Comparison of ENCODE assay signal across 26 cellular contexts in genomic region chr1:26361605-26362122, GRCh38. TPM values are rescaled to one million over a fixed set of nuclear protein-coding genes. Genes with fewer than 3 reads are reported as not detected.
A peak's percentile ranks its signal among the peaks of the same experiment; 100 is the strongest.
DNase-seq lines count a peak whose midpoint lies in the region; ATAC-seq and TF ChIP-seq lines count a peak whose summit lies in the region.
"Had no signal": no experiment of that assay in that cellular context is flagged by ENCODE, and none has a peak within 500 bp of the region (broad histone marks: within the 10 kb centered on the region; RNA-seq: fewer than 3 reads in every experiment).

No MANE protein-coding gene starts in this region.

- no peaks in the 10 kb centered on the region for H3K9me3 Mint-ChIP-seq in CD4-positive, alpha-beta T cell
- no peaks in the 10 kb centered on the region for H3K9me3 Mint-ChIP-seq in activated T-helper 1 cell treated with anti-CD3 and anti-CD28 coated beads, Interleukin-12 subunit alpha, Interleukin-12 subunit beta, Interleukin-2, Interleukin-4 antibody, amounts not matched to agents 30 ng/mL and 10 ng/mL and 1 ng/mL, durations not matched to agents 14 hours and 24 hours and 36 hours
- H3K9me3 Mint-ChIP-seq in neural progenitor cell: no peaks in the 10 kb centered on the region
- H3K9me3 Mint-ChIP-seq: activated T-cell treated with anti-CD3 and anti-CD28 coated beads, Interleukin-2, amount 50 U/mL, for 24 hours; central memory CD8-positive, alpha-beta T cell; nephron had no signal

- H4K20me1 ChIP-seq in HCT116 (ENCODE audit: insufficient read depth) (no peaks in the 10 kb centered on the region), neural progenitor cell (ENCODE audit: low read depth) (no peaks in the 10 kb centered on the region)

- no peak overlapping the region for H3K4me2 ChIP-seq in HCT116 (ENCODE audit: low read length)
- no peak overlapping the region for H3K4me2 ChIP-seq in neural progenitor cell

- no peaks in the 10 kb centered on the region for H3K36me3 Mint-ChIP-seq in CD4-positive, alpha-beta T cell (ENCODE audit: low read depth)
- peaks cover 1% of the 10 kb centered on the region for H3K36me3 Mint-ChIP-seq in activated T-helper 1 cell treated with anti-CD3 and anti-CD28 coated beads, Interleukin-12 subunit alpha, Interleukin-12 subunit beta, Interleukin-2, Interleukin-4 antibody, amounts not matched to agents 30 ng/mL and 10 ng/mL and 1 ng/mL, durations not matched to agents 14 hours and 24 hours and 36 hours (ENCODE audit: low read depth)
- no peaks in the 10 kb centered on the region for H3K36me3 Mint-ChIP-seq in neural progenitor cell

- no peaks in the 10 kb centered on the region for H3K79me2 ChIP-seq in HCT116 (ENCODE audit: insufficient read depth, low read length)
- H3K79me2 ChIP-seq in neural progenitor cell (ENCODE audit: low read depth): no peaks in the 10 kb centered on the region

- 86 to 90% methylated on average over 8 to 12 of the region's 12 CpGs for WGBS in thyroid gland, 2 donors

- H3K4me3 Mint-ChIP-seq in CD4-positive, alpha-beta T cell: no peak overlapping the region
- H3K4me3 Mint-ChIP-seq in activated T-helper 1 cell treated with anti-CD3 and anti-CD28 coated beads, Interleukin-12 subunit alpha, Interleukin-12 subunit beta, Interleukin-2, Interleukin-4 antibody, amounts not matched to agents 30 ng/mL and 10 ng/mL and 1 ng/mL, durations not matched to agents 14 hours and 24 hours and 36 hours: peak overlapping the region; percentile 78
- H3K4me3 Mint-ChIP-seq in neural progenitor cell: peak overlapping the region; percentile 15

- TF ChIP-seq CTCF in CD4-positive, alpha-beta T cell (IDR thresholded peaks at IDR 0.05): no peak
- TF ChIP-seq CTCF in HCT116 (IDR thresholded peaks at IDR 0.05 in 2 of 3, conservative IDR thresholded peaks at IDR 0.05 in 1 of 3; ENCODE audit: borderline replicate concordance in 1 of 3, insufficient read depth in 1 of 3, low read depth in 2 of 3, low read length in 2 of 3): peak in 1 of 3 experiments; percentile 26; a peak in 1 of 6 replicates
- TF ChIP-seq CTCF in neural progenitor cell (IDR thresholded peaks at IDR 0.05): no peak
- TF ChIP-seq CTCF in thyroid gland (IDR thresholded peaks at IDR 0.05): no peak

- TF ChIP-seq RAD21 in HCT116 (IDR thresholded peaks at IDR 0.05; ENCODE audit: low read depth): no peak

- TF ChIP-seq POLR2A in HCT116 (IDR thresholded peaks at IDR 0.05; ENCODE audit: borderline replicate concordance, extremely low read depth, insufficient read depth, insufficient read length): no peak
- TF ChIP-seq POLR2A in thyroid gland (IDR thresholded peaks at IDR 0.05): no peak

- POLR2A ChIA-PET in CD4-positive, alpha-beta T cell (lab: Charles Lee): interaction anchor here (1.2 to 5.3 kb wide), 4 partner anchors 12 to 56 kb away, joined by 3 to 34 read pairs (median 4); partner anchors contain the start of gene ZNF683
- POLR2A ChIA-PET in HCT116 (lab: Charles Lee): no interaction called here

- no peaks in the 10 kb centered on the region for H3K36me3 ChIP-seq in HCT116 (ENCODE audit: control insufficient read depth in 1 of 2, insufficient read depth in 2 of 2, low read length in 2 of 2)
- H3K36me3 ChIP-seq in neural progenitor cell: no peaks in the 10 kb centered on the region
- H3K36me3 ChIP-seq in thyroid gland: no peaks in the 10 kb centered on the region
- H3K36me3 ChIP-seq: ascending aorta had no signal

- DNase-seq in CD4-positive, alpha-beta T cell: no peak
- DNase-seq in HCT116 (ENCODE audit: low read depth, low spot score) (no peak), neural progenitor cell (ENCODE audit: low spot score) (no peak), thyroid gland (no peak), COLO829 (ENCODE audit: low spot score) (no peak)
- no peak for DNase-seq in activated T-helper 1 cell treated with anti-CD3 and anti-CD28 coated beads, Interleukin-12 subunit alpha, Interleukin-12 subunit beta, Interleukin-2, Interleukin-4 antibody, amounts not matched to agents 30 ng/mL and 10 ng/mL and 1 ng/mL, durations not matched to agents 14 hours and 24 hours and 36 hours (ENCODE audit: low spot score)
- DNase-seq: activated CD4-positive, CD25-positive, alpha-beta regulatory T cell treated with anti-CD3 and anti-CD28 coated beads, Interleukin-2, amount 50 U/mL, for 72 hours; activated CD8-positive, alpha-beta memory T cell treated with anti-CD3 and anti-CD28 coated beads for 24 hours; activated naive CD4-positive, alpha-beta T cell treated with Interleukin-2 at 50 U/mL for 16 hours; activated T-cell treated with anti-CD3 and anti-CD28 coated beads, Interleukin-2, amount 50 U/mL, for 24 hours; Calu3; foreskin keratinocyte; KG1; NCI-H1694 treated with DMSO at 0.1 percent for 48 hours; NCI-H69; stimulated activated CD8-positive, alpha-beta memory T cell treated with anti-CD3 and anti-CD28 coated beads, Interleukin-4, amount 100 ng/mL, for 48 hours had no signal

- H3K4me1 Mint-ChIP-seq in CD4-positive, alpha-beta T cell (ENCODE audit: low read depth): peaks cover 57% of the 10 kb centered on the region
- H3K4me1 Mint-ChIP-seq in activated T-helper 1 cell treated with anti-CD3 and anti-CD28 coated beads, Interleukin-12 subunit alpha, Interleukin-12 subunit beta, Interleukin-2, Interleukin-4 antibody, amounts not matched to agents 30 ng/mL and 10 ng/mL and 1 ng/mL, durations not matched to agents 14 hours and 24 hours and 36 hours (ENCODE audit: low read depth): peaks cover 57% of the 10 kb centered on the region
- H3K4me1 Mint-ChIP-seq in neural progenitor cell: peaks cover 44% of the 10 kb centered on the region
- H3K4me1 Mint-ChIP-seq: nephron had no signal

- RAD21 ChIA-PET in HCT116 (lab: Charles Lee; ENCODE audit: low non-redundant PET in 1 of 2, low total read pairs in 2 of 2, uncharacterized antibody in 2 of 2, unreplicated experiment in 2 of 2): no interaction called here

- H2AFZ ChIP-seq in HCT116 (ENCODE audit: low read depth, low read length, poor library complexity, severe bottlenecking): no peak overlapping the region
- no peak overlapping the region for H2AFZ ChIP-seq in neural progenitor cell (replicated peaks)

- BruUV-seq in HCT116 (replicated peaks; lab: Mats Ljungman, UMichigan): no TSS peak

- H3K4me1 ChIP-seq in HCT116 (ENCODE audit: control insufficient read depth in 1 of 2, insufficient read depth in 2 of 2, low read length in 2 of 2) (peaks cover 18 to 42% of the 10 kb centered on the region in 2 experiments; a peak in 3 of 4 replicates), neural progenitor cell (peaks cover 8% of the 10 kb centered on the region), thyroid gland (peaks cover 4 to 16% of the 10 kb centered on the region in 2 donors)
- H3K4me1 ChIP-seq: ascending aorta had no signal

- CTCF ChIA-PET in CD4-positive, alpha-beta T cell (lab: Charles Lee): interaction anchor here (0.6 to 1.8 kb wide), 6 partner anchors 30 to 1970 kb away, joined by 3 to 4 read pairs (median 4); partner anchors contain the start of gene CEP85
- CTCF ChIA-PET in HCT116 (lab: Charles Lee): interaction anchor here (1.0 to 1.1 kb wide), 2 partner anchors 11 to 16 kb away, joined by 3 read pairs; no protein-coding TSS in a partner anchor

- ATAC-seq in CD4-positive, alpha-beta T cell (ENCODE audit: poor library complexity): no peak
- ATAC-seq in HCT116 (no peak), GM18502 (IDR thresholded peaks at IDR 0.05; ENCODE audit: poor library complexity, unreplicated experiment) (no peak)
- ATAC-seq: foreskin keratinocyte, left lobe of liver had no signal

- H3K27me3 Mint-ChIP-seq in CD4-positive, alpha-beta T cell: peaks cover 30% of the 10 kb centered on the region
- peaks cover 37% of the 10 kb centered on the region for H3K27me3 Mint-ChIP-seq in activated T-helper 1 cell treated with anti-CD3 and anti-CD28 coated beads, Interleukin-12 subunit alpha, Interleukin-12 subunit beta, Interleukin-2, Interleukin-4 antibody, amounts not matched to agents 30 ng/mL and 10 ng/mL and 1 ng/mL, durations not matched to agents 14 hours and 24 hours and 36 hours (ENCODE audit: insufficient read depth)
- H3K27me3 Mint-ChIP-seq in neural progenitor cell (ENCODE audit: insufficient read depth, low read depth): peaks cover 25% of the 10 kb centered on the region

- H3K27me3 ChIP-seq in CD4-positive, alpha-beta T cell (ENCODE audit: control insufficient read depth, insufficient read depth, low read length): no peaks in the 10 kb centered on the region
- H3K27me3 ChIP-seq in HCT116 (ENCODE audit: insufficient read depth, low read length): no peaks in the 10 kb centered on the region
- peaks cover 81% of the 10 kb centered on the region for H3K27me3 ChIP-seq in neural progenitor cell
- peaks cover 4% of the 10 kb centered on the region for H3K27me3 ChIP-seq in thyroid gland

- H3K27ac ChIP-seq in CD4-positive, alpha-beta T cell (ENCODE audit: low read depth, low read length): no peak overlapping the region
- H3K27ac ChIP-seq in HCT116 (ENCODE audit: low read depth, low read length): no peak overlapping the region
- no peak overlapping the region for H3K27ac ChIP-seq in neural progenitor cell
- H3K27ac ChIP-seq in thyroid gland: no peak overlapping the region
- H3K27ac ChIP-seq: ascending aorta, epithelial cell of prostate, foreskin keratinocyte, RWPE1 had no signal

- H3K4me3 ChIP-seq in HCT116 (replicated peaks in 1 of 2; ENCODE audit: low read depth in 1 of 2, low read length in 2 of 2) (no peak overlapping the region), neural progenitor cell (no peak overlapping the region), thyroid gland (replicated peaks in 1 of 3) (no peak overlapping the region)
- H3K4me3 ChIP-seq: ascending aorta had no signal

- H3K9ac ChIP-seq in HCT116 (ENCODE audit: low read length) (no peak overlapping the region), neural progenitor cell (no peak overlapping the region)

- H3F3A ChIP-seq in neural progenitor cell (ENCODE audit: low read depth): peaks cover 13% of the 10 kb centered on the region

- intact Hi-C loops in CD4-positive, alpha-beta T cell (cut with DNase I, micrococcal nuclease): loop anchor here in 1 of 2 experiments (2.0 to 10.0 kb wide), 3 partner anchors 29 to 197 kb away; partner anchors contain the start of genes C1orf232 and ZNF593
- intact Hi-C loops in HCT116 (cut with micrococcal nuclease): no loop called here
- intact Hi-C loops in activated T-helper 1 cell treated with anti-CD3 and anti-CD28 coated beads, Interleukin-12 subunit alpha, Interleukin-12 subunit beta, Interleukin-2, Interleukin-4 antibody, amounts not matched to agents 30 ng/mL and 10 ng/mL and 1 ng/mL, durations not matched to agents 14 hours and 24 hours and 36 hours (cut with micrococcal nuclease): loop anchor here (2.0 kb wide), 3 partner anchors 55 to 85 kb away; no protein-coding TSS in a partner anchor
- intact Hi-C loops in thyroid gland (cut with DNase I): no loop called here

- no peaks in the 10 kb centered on the region for H3K9me3 ChIP-seq in CD4-positive, alpha-beta T cell (ENCODE audit: control insufficient read depth, low read length)
- H3K9me3 ChIP-seq in HCT116 (ENCODE audit: control insufficient read depth in 1 of 2, insufficient read depth in 1 of 2, low read depth in 1 of 2, low read length in 2 of 2) (no peaks in the 10 kb centered on the region), neural progenitor cell (ENCODE audit: low read depth) (no peaks in the 10 kb centered on the region), thyroid gland (no peaks in the 10 kb centered on the region)
- H3K9me3 ChIP-seq: ascending aorta had no signal

- H3K9me2 ChIP-seq in HCT116 (ENCODE audit: insufficient read depth): no peaks in the 10 kb centered on the region

- peak overlapping the region; percentile 20 for H3K27ac Mint-ChIP-seq in CD4-positive, alpha-beta T cell
- H3K27ac Mint-ChIP-seq in activated T-helper 1 cell treated with anti-CD3 and anti-CD28 coated beads, Interleukin-12 subunit alpha, Interleukin-12 subunit beta, Interleukin-2, Interleukin-4 antibody, amounts not matched to agents 30 ng/mL and 10 ng/mL and 1 ng/mL, durations not matched to agents 14 hours and 24 hours and 36 hours: no peak overlapping the region
- H3K27ac Mint-ChIP-seq in neural progenitor cell: no peak overlapping the region
- H3K27ac Mint-ChIP-seq: nephron had no signal

RNA-seq across cellular contexts. Expression of gene CRYBG2, which starts 7.7 kb away (rescaled TPM):
- total RNA-seq in CD4-positive, alpha-beta T cell: 1 to 10 TPM; 1.3 to 1.4 TPM
- total RNA-seq in HCT116 (2021; ENCODE audit: unreplicated experiment) (10.5 TPM), neural progenitor cell (ENCODE audit: low replicate concordance) (3.0 and 6.5 TPM in 2 replicates), thyroid gland (not detected)
- 11.8 and 13.8 TPM in 2 replicates for polyA plus RNA-seq in HCT116 (2012)
- total RNA-seq in activated T-helper 1 cell treated with anti-CD3 and anti-CD28 coated beads, Interleukin-12 subunit alpha, Interleukin-12 subunit beta, Interleukin-2, Interleukin-4 antibody, amounts not matched to agents 30 ng/mL and 10 ng/mL and 1 ng/mL, durations not matched to agents 14 hours and 24 hours and 36 hours: 0.83 and 1.9 TPM in 2 replicates
- total RNA-seq: ascending aorta, H4, subcutaneous adipose tissue had no signal

RNA-seq across cellular contexts. Expression of gene ZNF683, which starts 10.9 kb away (rescaled TPM):
- total RNA-seq in CD4-positive, alpha-beta T cell: under 1 TPM in 1 of 2 experiments, not detected in 1; 0.41 TPM
- not detected for total RNA-seq in HCT116 (2021; ENCODE audit: unreplicated experiment)
- polyA plus RNA-seq in HCT116 (2012): not detected in 2 replicates
- not detected in 2 replicates for total RNA-seq in activated T-helper 1 cell treated with anti-CD3 and anti-CD28 coated beads, Interleukin-12 subunit alpha, Interleukin-12 subunit beta, Interleukin-2, Interleukin-4 antibody, amounts not matched to agents 30 ng/mL and 10 ng/mL and 1 ng/mL, durations not matched to agents 14 hours and 24 hours and 36 hours
- total RNA-seq in neural progenitor cell (ENCODE audit: low replicate concordance): not detected in 2 replicates
- under 1 TPM in 1 of 4 donors, not detected in 3; 0.59 TPM for total RNA-seq in thyroid gland
- total RNA-seq: ascending aorta, Calu3, Daoy, foreskin keratinocyte, H4, left lobe of liver, subcutaneous adipose tissue had no signal
- polyA plus RNA-seq: foreskin keratinocyte had no signal

RNA-seq across cellular contexts. Expression of gene CD52, which starts 43.9 kb away (rescaled TPM):
- total RNA-seq in CD4-positive, alpha-beta T cell: 100 to 1,000 TPM; 582 to 608 TPM
- total RNA-seq in HCT116 (2021; ENCODE audit: unreplicated experiment) (2.0 TPM), neural progenitor cell (ENCODE audit: low replicate concordance) (2.5 and 7.3 TPM in 2 replicates), thyroid gland (10 to 100 TPM in 1 of 4 donors, 1 to 10 TPM in 1, not detected in 2; 3.0 to 12.3 TPM)
- polyA plus RNA-seq in HCT116 (2012): 0.62 and 0.95 TPM in 2 replicates
- 394 and 411 TPM in 2 replicates for total RNA-seq in activated T-helper 1 cell treated with anti-CD3 and anti-CD28 coated beads, Interleukin-12 subunit alpha, Interleukin-12 subunit beta, Interleukin-2, Interleukin-4 antibody, amounts not matched to agents 30 ng/mL and 10 ng/mL and 1 ng/mL, durations not matched to agents 14 hours and 24 hours and 36 hours
- total RNA-seq: ascending aorta, Calu3, Daoy had no signal

RNA-seq across cellular contexts. Expression of gene LIN28A, which starts 49.0 kb away (rescaled TPM):
- not detected for total RNA-seq in CD4-positive, alpha-beta T cell
- 1.4 TPM for total RNA-seq in HCT116 (2021; ENCODE audit: unreplicated experiment)
- 0.21 and 0.33 TPM in 2 replicates for polyA plus RNA-seq in HCT116 (2012)
- total RNA-seq in activated T-helper 1 cell treated with anti-CD3 and anti-CD28 coated beads, Interleukin-12 subunit alpha, Interleukin-12 subunit beta, Interleukin-2, Interleukin-4 antibody, amounts not matched to agents 30 ng/mL and 10 ng/mL and 1 ng/mL, durations not matched to agents 14 hours and 24 hours and 36 hours: not detected in 2 replicates
- total RNA-seq in neural progenitor cell (ENCODE audit: low replicate concordance): 1,311 and 1,384 TPM in 2 replicates
- total RNA-seq in thyroid gland: not detected
- total RNA-seq: ascending aorta, Calu3, Daoy, foreskin keratinocyte, H4, subcutaneous adipose tissue had no signal
- polyA plus RNA-seq: foreskin keratinocyte had no signal

RNA-seq across cellular contexts. Expression of gene UBXN11, which starts 55.2 kb away (rescaled TPM):
- 10 to 100 TPM; 39.3 to 42.3 TPM for total RNA-seq in CD4-positive, alpha-beta T cell
- total RNA-seq in HCT116 (2021; ENCODE audit: unreplicated experiment) (19.3 TPM), neural progenitor cell (ENCODE audit: low replicate concordance) (5.9 and 10.2 TPM in 2 replicates), thyroid gland (10 to 100 TPM; 23.9 to 35.4 (median 30.2) TPM)
- polyA plus RNA-seq in HCT116 (2012): 20.8 and 22.3 TPM in 2 replicates
- 14.8 and 22.1 TPM in 2 replicates for total RNA-seq in activated T-helper 1 cell treated with anti-CD3 and anti-CD28 coated beads, Interleukin-12 subunit alpha, Interleukin-12 subunit beta, Interleukin-2, Interleukin-4 antibody, amounts not matched to agents 30 ng/mL and 10 ng/mL and 1 ng/mL, durations not matched to agents 14 hours and 24 hours and 36 hours

Comparison
In these comparisons a context has a peak if more than half of its experiments do, and no peak if none do; other contexts are left out.
1. RNA of gene CD52, which starts 43.9 kb away (total RNA-seq): 582 to 608 TPM in CD4-positive, alpha-beta T cell and 394 to 411 TPM in activated T-helper 1 cell treated with anti-CD3 and anti-CD28 coated beads, Interleukin-12 subunit alpha, Interleukin-12 subunit beta, Interleukin-2, Interleukin-4 antibody, amounts not matched to agents 30 ng/mL and 10 ng/mL and 1 ng/mL, durations not matched to agents 14 hours and 24 hours and 36 hours; 2.5 to 7.3 TPM in neural progenitor cell, 3.0 to 12.3 TPM in thyroid gland and 2.0 TPM in HCT116 (single experiment); every median in the first group is over 10 times any median in the second.